Comparison of ENCODE assay signal across 23 cellular contexts in the genomic region with DNA sequence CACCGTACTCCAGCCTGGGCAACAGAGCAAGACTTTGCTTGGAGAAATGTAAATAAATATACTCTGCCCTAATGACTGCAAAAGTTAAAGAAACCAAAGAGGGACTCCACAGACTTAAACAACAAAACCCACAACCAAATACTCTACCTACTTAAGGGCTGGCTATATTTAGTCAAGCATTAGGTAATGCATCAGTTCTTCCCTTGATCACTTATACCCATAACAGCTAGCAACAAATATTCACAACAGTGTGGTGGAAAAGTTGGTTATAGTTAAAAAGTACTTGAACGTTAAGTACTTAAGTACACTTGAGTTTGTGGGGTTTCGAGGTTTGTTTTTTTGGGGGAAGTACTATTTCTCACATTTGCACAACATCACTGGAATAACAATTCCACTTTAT. TPM values are rescaled to one million over a fixed set of nuclear protein-coding genes. Genes with fewer than 3 reads are reported as not detected.
A peak's percentile ranks its signal among the peaks of the same experiment; 100 is the strongest.
DNase-seq lines count a peak whose midpoint lies in the region; ATAC-seq and TF ChIP-seq lines count a peak whose summit lies in the region.
"Had no signal": no experiment of that assay in that cellular context is flagged by ENCODE, and none has a peak within 500 bp of the region (broad histone marks: within the 10 kb centered on the region; RNA-seq: fewer than 3 reads in every experiment).

No MANE protein-coding gene starts in this region.

- H3K27ac Mint-ChIP-seq in activated naive CD4-positive, alpha-beta T cell treated with anti-CD3 and anti-CD28 coated beads, Interleukin-2, amount 50 U/mL, for 24 hours, result peak overlapping the region; percentile 12
- H3K27ac Mint-ChIP-seq: T-helper 1 cell treated with Interleukin-12 subunit alpha and Interleukin-12 subunit beta and Interleukin-4 antibody, amounts not matched to agents 30 μg/mL and 1 μg/mL, for 36 hours had no signal

- intact Hi-C loops in left lung (cut with DNase I), result no loop called here
- intact Hi-C loops in gastrocnemius medialis (cut with DNase I; ENCODE audit: low total_unique reads), result no loop called here
- intact Hi-C loops in breast epithelium (cut with DNase I; ENCODE audit: low total_unique reads), result no loop called here

- no peak for TF ChIP-seq POLR2A in gastrocnemius medialis (IDR thresholded peaks at IDR 0.05)
- no peak for TF ChIP-seq POLR2A in breast epithelium (IDR thresholded peaks at IDR 0.05)

- peaks cover 3% of the 10 kb centered on the region for H3K36me3 Mint-ChIP-seq in activated naive CD4-positive, alpha-beta T cell treated with anti-CD3 and anti-CD28 coated beads, Interleukin-2, amount 50 U/mL, for 24 hours

- H3K27me3 Mint-ChIP-seq in activated naive CD4-positive, alpha-beta T cell treated with anti-CD3 and anti-CD28 coated beads, Interleukin-2, amount 50 U/mL, for 24 hours, result no peaks in the 10 kb centered on the region

- H3K4me1 Mint-ChIP-seq in activated naive CD4-positive, alpha-beta T cell treated with anti-CD3 and anti-CD28 coated beads, Interleukin-2, amount 50 U/mL, for 24 hours, result peaks cover 47% of the 10 kb centered on the region

- in situ Hi-C loops in gastrocnemius medialis (cut with MboI; ENCODE audit: low sequenced_read_pairs in 4 of 4), result loop anchor here in 1 of 4 donors (25.0 kb wide), 1 partner anchor 94 kb away; a partner anchor contains a TSS

- H3K4me3 ChIP-seq in left lung (no peak overlapping the region), gastrocnemius medialis (no peak overlapping the region), breast epithelium (no peak overlapping the region)
- H3K4me3 ChIP-seq: body of pancreas, mucosa of descending colon, prostate gland had no signal

- POLR2A ChIA-PET in RWPE1 (lab: Yijun Ruan, JAX; ENCODE audit: low non-redundant PET), result interaction anchor here (1.5 kb wide), 1 partner anchor 16 kb away, joined by 5 read pairs; no protein-coding TSS in a partner anchor

- no peaks in the 10 kb centered on the region for H3K9me3 ChIP-seq in left lung
- no peaks in the 10 kb centered on the region for H3K9me3 ChIP-seq in gastrocnemius medialis
- H3K9me3 ChIP-seq in breast epithelium, result no peaks in the 10 kb centered on the region
- H3K9me3 ChIP-seq: body of pancreas, mucosa of descending colon, prostate gland had no signal

- peak; percentile 53 for ATAC-seq in left lung
- ATAC-seq in gastrocnemius medialis, result no peak
- no peak for ATAC-seq in HG02870 (IDR thresholded peaks at IDR 0.05; ENCODE audit: unreplicated experiment)
- ATAC-seq: body of pancreas, HCT116, mucosa of descending colon had no signal

- TF ChIP-seq CTCF in RWPE1 (conservative IDR thresholded peaks at IDR 0.05; ENCODE audit: low read depth) (no peak), left lung (IDR thresholded peaks at IDR 0.05) (no peak), gastrocnemius medialis (IDR thresholded peaks at IDR 0.05 in 4 of 5, conservative IDR thresholded peaks at IDR 0.05 in 1 of 5) (no peak), breast epithelium (IDR thresholded peaks at IDR 0.05) (no peak)

- peaks cover 30 to 69% of the 10 kb centered on the region in 2 donors for H3K4me1 ChIP-seq in left lung
- H3K4me1 ChIP-seq in gastrocnemius medialis, result peaks cover 56 to 63% of the 10 kb centered on the region in 2 donors
- H3K4me1 ChIP-seq in breast epithelium, result peaks cover 3 to 24% of the 10 kb centered on the region in 2 donors

- DNase-seq in activated naive CD4-positive, alpha-beta T cell (lab: John Stamatoyannopoulos, UW), result no peak
- DNase-seq in RWPE1 (ENCODE audit: low spot score) (no peak), left lung (peak in 1 of 2 donors; percentile 2), gastrocnemius medialis (no peak), breast epithelium (ENCODE audit: low spot score in 2 of 2) (no peak), NCI-H2029 (lab: John Stamatoyannopoulos, UW) (no peak)
- DNase-seq: activated CD4-positive, alpha-beta T cell treated with anti-CD3 and anti-CD28 coated beads for 4 hours; activated CD8-positive, alpha-beta memory T cell treated with anti-CD3 and anti-CD28 coated beads, Interleukin-2, amount 50 U/mL, for 48 hours; body of pancreas; Calu3; effector CD4-positive, alpha-beta T cell; foreskin fibroblast; NCI-H1048; NCI-H187 treated with DMSO at 0.1 percent for 48 hours; NCI-H526 treated with DMSO at 0.1 percent for 48 hours; stimulated activated CD8-positive, alpha-beta memory T cell treated with anti-CD3 and anti-CD28 coated beads, Interleukin-4, amount 100 ng/mL, for 48 hours; substantia nigra had no signal

- H3K27ac ChIP-seq in RWPE1, result peak overlapping the region; percentile 54
- no peak overlapping the region for H3K27ac ChIP-seq in left lung
- H3K27ac ChIP-seq in gastrocnemius medialis, result peak overlapping the region; percentile 1 to 57 (median 50)
- peak overlapping the region in 1 of 2 donors; percentile 57 for H3K27ac ChIP-seq in breast epithelium

- H3K27me3 ChIP-seq in left lung, result no peaks in the 10 kb centered on the region
- H3K27me3 ChIP-seq in gastrocnemius medialis, result no peaks in the 10 kb centered on the region
- H3K27me3 ChIP-seq in breast epithelium, result no peaks in the 10 kb centered on the region
- H3K27me3 ChIP-seq: body of pancreas had no signal

- no peak overlapping the region for H3K4me3 Mint-ChIP-seq in activated naive CD4-positive, alpha-beta T cell treated with anti-CD3 and anti-CD28 coated beads, Interleukin-2, amount 50 U/mL, for 24 hours
- H3K4me3 Mint-ChIP-seq: T-helper 1 cell treated with Interleukin-12 subunit alpha and Interleukin-12 subunit beta and Interleukin-4 antibody, amounts not matched to agents 30 μg/mL and 1 μg/mL, for 36 hours had no signal

- CTCF ChIA-PET in RWPE1 (lab: Yijun Ruan, JAX), result interaction anchor here (0.6 to 1.4 kb wide), 3 partner anchors 21 to 41 kb away, joined by 3 to 8 read pairs (median 3); no protein-coding TSS in a partner anchor

- H3K36me3 ChIP-seq in left lung, result no peaks in the 10 kb centered on the region
- no peaks in the 10 kb centered on the region for H3K36me3 ChIP-seq in gastrocnemius medialis
- H3K36me3 ChIP-seq in breast epithelium, result no peaks in the 10 kb centered on the region
- H3K36me3 ChIP-seq: prostate gland had no signal

- H3K9me3 Mint-ChIP-seq in activated naive CD4-positive, alpha-beta T cell treated with anti-CD3 and anti-CD28 coated beads, Interleukin-2, amount 50 U/mL, for 24 hours, result no peaks in the 10 kb centered on the region
- H3K9me3 Mint-ChIP-seq: T-helper 1 cell treated with Interleukin-12 subunit alpha and Interleukin-12 subunit beta and Interleukin-4 antibody, amounts not matched to agents 30 μg/mL and 1 μg/mL, for 36 hours had no signal

RNA-seq across cellular contexts. Expression of a gene that starts 5.4 kb away (rescaled TPM):
- total RNA-seq in left lung (1 to 10 TPM; 5.4 to 6.0 TPM), gastrocnemius medialis (10 to 100 TPM; 31.4 to 70.8 (median 64.9) TPM), breast epithelium (10 to 100 TPM in 2 of 3 donors, 1 to 10 TPM in 1; 6.6 to 13.3 (median 13.2) TPM)

RNA-seq across cellular contexts. Expression of a gene that starts 8.0 kb away (rescaled TPM):
- total RNA-seq in left lung (10 to 100 TPM; 27.3 to 34.6 TPM), gastrocnemius medialis (10 to 100 TPM; 26.3 to 79.6 (median 36.9) TPM), breast epithelium (10 to 100 TPM; 21.3 to 35.6 (median 33.4) TPM)

RNA-seq across cellular contexts. Expression of a gene that starts 20.8 kb away (rescaled TPM):
- total RNA-seq in left lung (10 to 100 TPM; 10.6 to 15.7 TPM), gastrocnemius medialis (1 to 10 TPM; 2.2 to 3.2 (median 2.5) TPM), breast epithelium (10 to 100 TPM; 13.8 to 28.8 (median 15.7) TPM)

RNA-seq across cellular contexts. Expression of a gene that starts 23.9 kb away (rescaled TPM):
- total RNA-seq in left lung, result 10 to 100 TPM; 41.0 to 49.1 TPM
- 100 to 1,000 TPM in 1 of 4 donors, 10 to 100 TPM in 3; 38.6 to 186 (median 75.1) TPM for total RNA-seq in gastrocnemius medialis
- 10 to 100 TPM; 30.8 to 62.2 (median 41.1) TPM for total RNA-seq in breast epithelium

Comparison
In these comparisons a context has a peak if more than half of its experiments do, and no peak if none do; other contexts are left out.
1. H3K27ac ChIP-seq: peak in RWPE1 (single experiment) and gastrocnemius medialis (4 of 4); none in left lung (0 of 2).